In the genomic region with DNA sequence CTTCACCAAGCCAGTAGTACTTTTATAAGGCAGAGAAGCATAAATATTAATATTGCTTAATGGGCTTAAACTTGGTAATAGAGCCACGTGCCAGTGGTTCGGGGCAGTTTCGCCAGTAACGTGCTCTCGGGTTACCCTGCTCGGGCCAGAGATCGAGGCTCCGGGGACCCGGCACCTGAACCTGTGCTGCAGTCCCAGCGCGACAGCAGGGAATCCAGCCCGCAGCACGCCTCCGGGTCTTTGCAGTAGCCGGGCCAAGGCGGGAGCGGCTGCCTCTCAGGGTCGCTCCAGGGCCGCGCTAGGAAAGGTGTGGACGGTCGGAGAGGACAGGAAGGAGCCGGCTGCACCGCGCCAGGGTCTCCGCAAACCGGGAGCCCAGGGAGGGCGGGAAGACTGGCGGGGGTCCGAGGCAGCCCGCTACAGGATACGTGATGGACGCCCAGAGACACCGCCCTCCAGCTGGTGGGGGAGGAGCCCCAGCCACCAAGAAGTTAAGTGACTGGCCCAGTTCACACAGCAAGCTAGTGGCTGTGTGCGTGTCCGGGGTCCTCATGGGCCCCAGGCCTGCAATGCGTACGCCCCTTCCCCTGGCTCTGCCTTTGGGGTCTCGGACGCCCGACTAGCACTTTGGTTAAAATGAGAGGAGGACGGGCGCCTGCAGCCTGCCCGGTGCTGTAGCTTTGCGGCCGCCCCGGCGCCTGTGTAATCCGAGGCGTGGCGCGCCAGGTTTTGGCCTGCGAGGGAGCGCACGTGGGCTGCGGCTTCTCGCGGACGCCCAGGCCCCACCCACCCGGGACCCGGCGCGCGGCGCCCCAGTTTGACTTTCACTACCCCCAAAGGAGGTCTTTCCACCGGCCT, we compare ENCODE assay signal across 8 cellular contexts. TPM values are rescaled to one million over a fixed set of nuclear protein-coding genes. Genes with fewer than 3 reads are reported as not detected.
DNase-seq lines count a peak whose midpoint lies in the region; ATAC-seq and TF ChIP-seq lines count a peak whose summit lies in the region.

No MANE protein-coding gene starts in this region.

- H3K27me3 ChIP-seq in right cardiac atrium (ENCODE audit: control insufficient read depth, insufficient read depth) (no peaks in the 10 kb centered on the region), uterus (no peaks in the 10 kb centered on the region)

- no peaks in the 10 kb centered on the region for H3K9me3 ChIP-seq in right cardiac atrium (ENCODE audit: control insufficient read depth, low read length)
- H3K9me3 ChIP-seq in uterus, result no peaks in the 10 kb centered on the region

- peaks cover 27% of the 10 kb centered on the region for H3K4me1 Mint-ChIP-seq in T-helper 1 cell treated with Interleukin-12 subunit alpha and Interleukin-12 subunit beta and Interleukin-4 antibody, amounts not matched to agents 30 μg/mL and 1 μg/mL, for 36 hours (ENCODE audit: low read depth)

- no peaks in the 10 kb centered on the region for H3K36me3 ChIP-seq in uterus

- H3K27me3 Mint-ChIP-seq in T-helper 1 cell treated with Interleukin-12 subunit alpha and Interleukin-12 subunit beta and Interleukin-4 antibody, amounts not matched to agents 30 μg/mL and 1 μg/mL, for 36 hours (ENCODE audit: low read depth), result peaks cover 20% of the 10 kb centered on the region

- H3K4me1 ChIP-seq in right cardiac atrium (ENCODE audit: control insufficient read depth, insufficient read depth, low read length) (peaks cover 4% of the 10 kb centered on the region), uterus (no peaks in the 10 kb centered on the region)

- H3K27ac ChIP-seq in angular gyrus (ENCODE audit: low read depth, low read length) (peak overlapping the region; percentile 44), right cardiac atrium (ENCODE audit: low read length) (peak overlapping the region; percentile 92), uterus (peak overlapping the region; percentile 89 to 95)

- H3K9me3 Mint-ChIP-seq in T-helper 1 cell treated with Interleukin-12 subunit alpha and Interleukin-12 subunit beta and Interleukin-4 antibody, amounts not matched to agents 30 μg/mL and 1 μg/mL, for 36 hours, result no peaks in the 10 kb centered on the region

- peak overlapping the region; percentile 85 for H3K4me3 ChIP-seq in right cardiac atrium (ENCODE audit: low read length)
- H3K4me3 ChIP-seq in uterus, result peak overlapping the region; percentile 54 to 82

- peak; percentile 55 for ATAC-seq in HG02798 (IDR thresholded peaks at IDR 0.05; ENCODE audit: poor library complexity, unreplicated experiment)
- peak; percentile 81 to 86 for ATAC-seq in right cardiac atrium

- H3K4me3 Mint-ChIP-seq in T-helper 1 cell treated with Interleukin-12 subunit alpha and Interleukin-12 subunit beta and Interleukin-4 antibody, amounts not matched to agents 30 μg/mL and 1 μg/mL, for 36 hours, result peak overlapping the region; percentile 94

- intact Hi-C loops in right cardiac atrium (cut with DNase I) (no loop called here), uterus (cut with DNase I; ENCODE audit: low total_unique reads) (no loop called here)

- WGBS in right cardiac atrium, result under 1% methylated on average over 66 of the region's 66 CpGs

- H3K27ac Mint-ChIP-seq in T-helper 1 cell treated with Interleukin-12 subunit alpha and Interleukin-12 subunit beta and Interleukin-4 antibody, amounts not matched to agents 30 μg/mL and 1 μg/mL, for 36 hours, result peak overlapping the region; percentile 97

- TF ChIP-seq CTCF in uterus (IDR thresholded peaks at IDR 0.05), result peak in 2 of 4 experiments; percentile 4 to 50

- no peaks in the 10 kb centered on the region for H3K36me3 Mint-ChIP-seq in T-helper 1 cell treated with Interleukin-12 subunit alpha and Interleukin-12 subunit beta and Interleukin-4 antibody, amounts not matched to agents 30 μg/mL and 1 μg/mL, for 36 hours (ENCODE audit: low read depth)

- DNase-seq in NCI-H1417 (lab: John Stamatoyannopoulos, UW) (peak; percentile 67 to 96 (median 95)), right cardiac atrium (peak; percentile 88 to 95 (median 93)), putamen (ENCODE audit: low spot score) (peak; percentile 87), uterus (peak; percentile 79 to 84)

- peak; percentile 32 for TF ChIP-seq POLR2A in GM15510 (IDR thresholded peaks at IDR 0.05; ENCODE audit: borderline replicate concordance, extremely low read depth, insufficient read length)
- TF ChIP-seq POLR2A in uterus (IDR thresholded peaks at IDR 0.05), result peak; percentile 8 to 54

RNA-seq across cellular contexts. Expression of a gene that starts 1.2 kb away (rescaled TPM):
- total RNA-seq in right cardiac atrium, result 10 to 100 TPM; 17.1 to 24.7 (median 19.6) TPM
- 11.5 TPM for polyA plus RNA-seq in right cardiac atrium
- 10 to 100 TPM; 25.1 to 67.0 (median 34.0) TPM for total RNA-seq in uterus

Comparison
In these comparisons a context has a peak if more than half of its experiments do, and no peak if none do; other contexts are left out.
1. Peak in every context shown above with its lines: DNase-seq, ATAC-seq, H3K4me3 ChIP-seq and H3K27ac ChIP-seq.